In genomic region chr9:83424831-83425230, GRCh38 we compare ENCODE assay signal across 23 cellular contexts.
DNase-seq lines count a peak whose midpoint lies in the region; ATAC-seq, FAIRE-seq and TF ChIP-seq lines count a peak whose summit lies in the region.
"Had no signal": no experiment of that assay in that cellular context is flagged by ENCODE, and none has a peak within 500 bp of the region (broad histone marks: within the 10 kb centered on the region; RNA-seq: fewer than 3 reads in every experiment).

No MANE protein-coding gene starts in this region.

- H3K27me3 ChIP-seq in left ventricle myocardium inferior (ENCODE audit: low read depth), result no peaks in the 10 kb centered on the region
- H3K27me3 ChIP-seq in right cardiac atrium (ENCODE audit: control insufficient read depth, insufficient read depth), result no peaks in the 10 kb centered on the region
- no peaks in the 10 kb centered on the region for H3K27me3 ChIP-seq in pancreas

- no peak overlapping the region for H3K4me3 ChIP-seq in left ventricle myocardium inferior
- H3K4me3 ChIP-seq in right cardiac atrium (ENCODE audit: low read length), result no peak overlapping the region
- no peak overlapping the region for H3K4me3 ChIP-seq in pancreas
- H3K4me3 ChIP-seq: PC-9, SK-N-MC had no signal

- H3K27ac ChIP-seq in left ventricle myocardium inferior (replicated peaks) (peak overlapping the region; percentile 14), right cardiac atrium (ENCODE audit: low read length) (no peak overlapping the region), VCaP (peak overlapping the region; percentile 31; the same call in 1 of the 2 replicates), pancreas (peak overlapping the region in 3 of 4 donors; percentile 26 to 48 (median 28))
- H3K27ac ChIP-seq: C4-2B, PC-9, RWPE1, SK-N-MC had no signal

- H3K36me3 ChIP-seq in left ventricle myocardium inferior (peaks cover 5% of the 10 kb centered on the region), pancreas (no peaks in the 10 kb centered on the region)

- 79% methylated on average over 2 of the region's 2 CpGs for WGBS in right cardiac atrium
- 26 to 34% methylated on average over 2 of the region's 2 CpGs for WGBS in pancreas, 2 donors

- no peak for ATAC-seq in right cardiac atrium
- peak; percentile 39 to 60 (median 44) for ATAC-seq in pancreas
- no peak for ATAC-seq in GM18870 (IDR thresholded peaks at IDR 0.05; ENCODE audit: unreplicated experiment)
- no peak for ATAC-seq in HG02970 (IDR thresholded peaks at IDR 0.05; ENCODE audit: low FRiP score, unreplicated experiment)
- ATAC-seq in HG02870 (IDR thresholded peaks at IDR 0.05; ENCODE audit: unreplicated experiment), result no peak

- H3K4me1 ChIP-seq in left ventricle myocardium inferior (peaks cover 40% of the 10 kb centered on the region), right cardiac atrium (ENCODE audit: control insufficient read depth, insufficient read depth, low read length) (peaks cover 2% of the 10 kb centered on the region), pancreas (peaks cover 0 to 21% (median 16%) of the 10 kb centered on the region in 3 donors)

- intact Hi-C loops in left ventricle myocardium inferior (cut with micrococcal nuclease) (no loop called here), right cardiac atrium (cut with DNase I) (no loop called here), pancreas (cut with DNase I) (no loop called here)

- DNase-seq in left ventricle myocardium inferior, result no peak
- no peak for DNase-seq in right cardiac atrium
- peak; percentile 18 for DNase-seq in NCI-H69 (lab: John Stamatoyannopoulos, UW)
- DNase-seq in pancreas, result no peak
- DNase-seq: CD8-positive, alpha-beta memory T cell; DMS53; EL; GF-D8; KG1; NCI-H1105; NCI-H2029; NCI-H446; SHP77 treated with DMSO at 0.1 percent for 48 hours had no signal

- FAIRE-seq in pancreas (lab: Jason Lieb, UNC), result no peak
- FAIRE-seq: A204.1, H54 had no signal

- no peaks in the 10 kb centered on the region for H3K9me3 ChIP-seq in left ventricle myocardium inferior (replicated peaks)
- no peaks in the 10 kb centered on the region for H3K9me3 ChIP-seq in right cardiac atrium (ENCODE audit: control insufficient read depth, low read length)
- no peaks in the 10 kb centered on the region for H3K9me3 ChIP-seq in pancreas

- TF ChIP-seq CTCF in left ventricle myocardium inferior (IDR thresholded peaks at IDR 0.05; ENCODE audit: borderline replicate concordance) (no peak), VCaP (conservative IDR thresholded peaks at IDR 0.05) (no peak), pancreas (IDR thresholded peaks at IDR 0.05) (no peak)

Comparison
In these comparisons a context has a peak if more than half of its experiments do, and no peak if none do; other contexts are left out.
1. ATAC-seq: peak in pancreas (4 of 4); none in right cardiac atrium (0 of 2), GM18870 (single experiment), HG02970 (single experiment) and HG02870 (single experiment).